25 cellular contexts compared by ENCODE assay signal in the genomic region with DNA sequence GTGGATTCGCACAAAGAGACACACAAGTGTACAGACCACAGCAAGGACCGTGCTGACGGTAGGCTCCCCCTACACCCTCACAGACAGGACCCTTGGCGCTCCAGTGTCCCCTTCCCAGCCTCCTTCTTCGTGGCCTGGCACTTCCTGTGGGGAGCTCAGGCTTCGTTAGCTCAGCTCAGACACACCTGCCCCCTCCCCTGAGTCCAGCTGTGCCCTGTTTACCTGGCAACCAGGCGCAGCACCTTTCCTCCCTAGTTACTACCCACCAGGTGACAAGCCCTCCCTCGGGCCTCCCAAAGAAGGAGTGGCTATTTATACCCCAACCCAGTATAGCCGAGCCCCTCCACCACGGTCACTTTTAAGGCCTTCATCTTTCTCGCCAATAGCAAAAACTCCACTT. TPM values are rescaled to one million over a fixed set of nuclear protein-coding genes. Genes with fewer than 3 reads are reported as not detected.
DNase-seq lines count a peak whose midpoint lies in the region; ATAC-seq and TF ChIP-seq lines count a peak whose summit lies in the region.
"Had no signal": no experiment of that assay in that cellular context is flagged by ENCODE, and none has a peak within 500 bp of the region (broad histone marks: within the 10 kb centered on the region; RNA-seq: fewer than 3 reads in every experiment).

No MANE protein-coding gene starts in this region.

- TF ChIP-seq EP300 in esophagus muscularis mucosa (IDR thresholded peaks at IDR 0.05) = no peak

- TF ChIP-seq CTCF in WERI-Rb-1 (IDR thresholded peaks at IDR 0.05; ENCODE audit: low read depth, low read length) = no peak
- TF ChIP-seq CTCF in mucosa of descending colon (IDR thresholded peaks at IDR 0.05) = no peak
- no peak for TF ChIP-seq CTCF in GM20000 (IDR thresholded peaks at IDR 0.05; ENCODE audit: extremely low read depth, missing control alignments)
- TF ChIP-seq CTCF in esophagus muscularis mucosa (IDR thresholded peaks at IDR 0.05) = no peak

- 71% methylated on average over 10 of the region's 11 CpGs for WGBS in esophagus muscularis mucosa

- H3K9me3 ChIP-seq in WERI-Rb-1 (ENCODE audit: severe bottlenecking) = no peaks in the 10 kb centered on the region
- no peaks in the 10 kb centered on the region for H3K9me3 ChIP-seq in mucosa of descending colon
- H3K9me3 ChIP-seq in esophagus muscularis mucosa = no peaks in the 10 kb centered on the region
- H3K9me3 ChIP-seq: breast epithelium, MG63 had no signal

- ATAC-seq in mucosa of descending colon = peak; percentile 56
- ATAC-seq: left lobe of liver, natural killer cell, sciatic nerve had no signal

- intact Hi-C loops in mucosa of descending colon (cut with DNase I, micrococcal nuclease) (no loop called here), esophagus muscularis mucosa (cut with DNase I) (no loop called here)

- H3K4me1 ChIP-seq in mucosa of descending colon (ENCODE audit: low read depth) = peaks cover 19% of the 10 kb centered on the region
- H3K4me1 ChIP-seq in esophagus muscularis mucosa = peaks cover 6 to 12% (median 9%) of the 10 kb centered on the region in 4 donors
- H3K4me1 ChIP-seq: breast epithelium had no signal

- DNase-seq in COR-L47 (lab: John Stamatoyannopoulos, UW) (peak; percentile 72), NCI-H146 treated with DMSO at 0.1 percent for 48 hours (lab: John Stamatoyannopoulos, UW; ENCODE audit: unreplicated experiment) (peak; percentile 51), WERI-Rb-1 (peak; percentile 70), mucosa of descending colon (no peak), GM20000 (ENCODE audit: low spot score) (no peak), esophagus muscularis mucosa (ENCODE audit: extremely low spot score) (no peak), epidermal melanocyte (ENCODE audit: insufficient read length, low spot score) (no peak)
- no peak for DNase-seq in activated CD4-positive, CD25-positive, alpha-beta regulatory T cell (lab: John Stamatoyannopoulos, UW)
- DNase-seq: ACHN; activated B cell treated with CpG ODN at 0.5 μM for 24 hours; activated CD4-positive, alpha-beta memory T cell treated with anti-CD3 and anti-CD28 coated beads, Interleukin-2, amount 10 ng/mL, durations not matched to agents 7 days and 5 days; activated effector memory CD4-positive, alpha-beta T cell treated with anti-CD3 and anti-CD28 coated beads, Interleukin-2, amount 50 U/mL, for 16 hours; activated T-cell treated with anti-CD3 and anti-CD28 coated beads for 4 hours; cortex of kidney; GDM1; H7; MG63; natural killer cell; NCI-H1436; stimulated activated CD4-positive, alpha-beta T cell treated with anti-CD3 and anti-CD28 coated beads, Interleukin-15, amount 100 ng/mL, for 24 hours had no signal

- no peak for TF ChIP-seq POLR2A in esophagus muscularis mucosa (IDR thresholded peaks at IDR 0.05; ENCODE audit: low read depth)

- no peaks in the 10 kb centered on the region for H3K27me3 ChIP-seq in WERI-Rb-1 (ENCODE audit: insufficient read depth, low read depth, severe bottlenecking)
- peaks cover 0 to 28% (median 4%) of the 10 kb centered on the region in 4 donors for H3K27me3 ChIP-seq in esophagus muscularis mucosa

- H3K4me3 ChIP-seq in WERI-Rb-1 (ENCODE audit: low read depth, low read length) = peak overlapping the region; percentile 30
- H3K4me3 ChIP-seq in mucosa of descending colon = no peak overlapping the region
- H3K4me3 ChIP-seq in esophagus muscularis mucosa = no peak overlapping the region
- H3K4me3 ChIP-seq: breast epithelium, MG63 had no signal

- H3K36me3 ChIP-seq in WERI-Rb-1 (peaks cover 78% of the 10 kb centered on the region), mucosa of descending colon (ENCODE audit: low read depth) (no peaks in the 10 kb centered on the region), esophagus muscularis mucosa (no peaks in the 10 kb centered on the region)
- H3K36me3 ChIP-seq: breast epithelium, MG63 had no signal

- H3K27ac ChIP-seq in WERI-Rb-1 (peak overlapping the region; percentile 90), esophagus muscularis mucosa (replicated peaks in 1 of 4) (no peak overlapping the region)
- H3K27ac ChIP-seq: breast epithelium, C4-2B had no signal

RNA-seq across cellular contexts. Expression of gene CELF3, which starts 4.7 kb away (rescaled TPM):
- total RNA-seq in mucosa of descending colon (1 to 10 TPM; 2.3 to 4.3 (median 2.8) TPM), esophagus muscularis mucosa (1 to 10 TPM in 1 of 4 donors, under 1 TPM in 3; 0.23 to 1.0 (median 0.58) TPM)
- total RNA-seq: activated B cell treated with CpG ODN at 0.5 μM for 24 hours; activated CD4-positive, alpha-beta memory T cell treated with anti-CD3 and anti-CD28 coated beads, Interleukin-2, amount 10 ng/mL, durations not matched to agents 7 days and 5 days; breast epithelium; left lobe of liver; natural killer cell had no signal

RNA-seq across cellular contexts. Expression of gene RIIAD1, which starts 9.4 kb away (rescaled TPM):
- total RNA-seq in mucosa of descending colon = not detected
- total RNA-seq in esophagus muscularis mucosa = 1 to 10 TPM in 1 of 4 donors, not detected in 3; 1.7 TPM
- total RNA-seq: activated B cell treated with CpG ODN at 0.5 μM for 24 hours; activated CD4-positive, alpha-beta memory T cell treated with anti-CD3 and anti-CD28 coated beads, Interleukin-2, amount 10 ng/mL, durations not matched to agents 7 days and 5 days; breast epithelium; H7; left lobe of liver; natural killer cell; urinary bladder had no signal

RNA-seq across cellular contexts. Expression of gene MRPL9, which starts 51.4 kb away (rescaled TPM):
- total RNA-seq in mucosa of descending colon = 10 to 100 TPM; 46.5 to 51.2 (median 50.9) TPM
- total RNA-seq in esophagus muscularis mucosa = 10 to 100 TPM; 49.8 to 57.0 (median 56.5) TPM

Comparison
In these comparisons a context has a peak if more than half of its experiments do, and no peak if none do; other contexts are left out.
1. DNase-seq: peak in COR-L47 (single experiment), NCI-H146 treated with DMSO at 0.1 percent for 48 hours (single experiment) and WERI-Rb-1 (single experiment); none in mucosa of descending colon (0 of 3), GM20000 (single experiment), activated CD4-positive, CD25-positive, alpha-beta regulatory T cell (0 of 4), esophagus muscularis mucosa (single experiment) and epidermal melanocyte (single experiment).